26 cellular contexts compared by ENCODE assay signal in the genomic region with DNA sequence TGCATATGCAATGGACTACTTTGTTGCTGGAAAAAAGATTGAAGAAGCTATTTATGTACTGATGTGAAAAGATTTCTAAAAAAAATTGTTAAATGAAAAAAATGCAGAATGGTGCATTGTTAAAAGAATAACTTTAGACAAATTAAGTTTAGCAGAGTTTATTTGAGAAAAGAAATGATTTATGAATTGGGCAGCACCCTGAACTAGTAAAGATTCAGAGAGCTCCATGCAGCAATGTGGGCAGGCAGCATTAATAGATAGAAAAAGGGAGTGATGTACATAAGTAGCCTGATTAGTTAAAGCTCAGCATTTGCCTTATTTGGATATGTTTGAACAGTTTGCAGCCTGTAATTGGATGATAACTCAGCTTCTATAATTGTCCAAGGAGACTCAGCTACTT.
DNase-seq lines count a peak whose midpoint lies in the region; ATAC-seq and TF ChIP-seq lines count a peak whose summit lies in the region.
"Had no signal": no experiment of that assay in that cellular context is flagged by ENCODE, and none has a peak within 500 bp of the region (broad histone marks: within the 10 kb centered on the region; RNA-seq: fewer than 3 reads in every experiment).

No MANE protein-coding gene starts in this region.

- H3K27me3 Mint-ChIP-seq in neural crest cell (ENCODE audit: low read depth), result no peaks in the 10 kb centered on the region
- H3K27me3 Mint-ChIP-seq: B cell; CD4-positive, alpha-beta T cell had no signal

- no peaks in the 10 kb centered on the region for H3K79me2 ChIP-seq in GM23248 (ENCODE audit: insufficient read depth)

- CTCF ChIA-PET in HEK293 (lab: Yijun Ruan, JAX), result no interaction called here

- in situ Hi-C loops in GM23248 (cut with MboI), result no loop called here

- peak overlapping the region; percentile 27 for H3K4me3 Mint-ChIP-seq in neural crest cell
- H3K4me3 Mint-ChIP-seq: B cell; CD4-positive, alpha-beta T cell; CD8-positive, alpha-beta T cell had no signal

- H3K4me3 ChIP-seq in HEK293 (ENCODE audit: low read depth, low read length) (no peak overlapping the region), GM23248 (no peak overlapping the region)
- H3K4me3 ChIP-seq: A549; BLaER1 treated with 17β-estradiol and CSF1 and Interleukin-3, amounts not matched to agents 10 nM and 100 nM; GM12878 had no signal

- H3K36me3 Mint-ChIP-seq in neural crest cell (ENCODE audit: low read depth), result peaks cover 6% of the 10 kb centered on the region
- H3K36me3 Mint-ChIP-seq: CD8-positive, alpha-beta T cell had no signal

- H3K36me3 ChIP-seq in HEK293 (ENCODE audit: control insufficient read depth in 2 of 2, insufficient read depth in 1 of 2, low read length in 2 of 2) (no peaks in the 10 kb centered on the region), GM23248 (ENCODE audit: low read depth) (no peaks in the 10 kb centered on the region)
- H3K36me3 ChIP-seq: BLaER1 treated with 17β-estradiol and CSF1 and Interleukin-3, amounts not matched to agents 10 nM and 100 nM had no signal

- TF ChIP-seq CTCF in HEK293 (tag by site-specific recombination; IDR thresholded peaks at IDR 0.05), result no peak
- no peak for TF ChIP-seq CTCF in neural crest cell (conservative IDR thresholded peaks at IDR 0.05)

- peaks cover 3% of the 10 kb centered on the region for H3K9me3 Mint-ChIP-seq in neural crest cell
- H3K9me3 Mint-ChIP-seq: CD8-positive, alpha-beta T cell had no signal

- POLR2A ChIA-PET in HEK293 (lab: Yijun Ruan, JAX), result no interaction called here

- H3K4me1 ChIP-seq in HEK293 (ENCODE audit: control insufficient read depth, insufficient read depth, low read length), result no peaks in the 10 kb centered on the region
- H3K4me1 ChIP-seq in GM23248 (ENCODE audit: insufficient read depth), result no peaks in the 10 kb centered on the region
- H3K4me1 ChIP-seq: A549; BLaER1 treated with 17β-estradiol and CSF1 and Interleukin-3, amounts not matched to agents 10 nM and 100 nM; Caco-2 had no signal

- no peaks in the 10 kb centered on the region for H3K9me3 ChIP-seq in HEK293 (ENCODE audit: control insufficient read depth, insufficient read depth, low read depth, low read length)
- no peaks in the 10 kb centered on the region for H3K9me3 ChIP-seq in GM23248 (ENCODE audit: low read depth)
- H3K9me3 ChIP-seq: A549; BLaER1 treated with 17β-estradiol and CSF1 and Interleukin-3, amounts not matched to agents 10 nM and 100 nM; Caco-2 had no signal

- no peaks in the 10 kb centered on the region for H3K9me2 ChIP-seq in GM23248 (ENCODE audit: insufficient read depth)

- H4K20me1 ChIP-seq in GM23248 (ENCODE audit: insufficient read depth), result no peaks in the 10 kb centered on the region
- H4K20me1 ChIP-seq: BLaER1 treated with 17β-estradiol and CSF1 and Interleukin-3, amounts not matched to agents 10 nM and 100 nM had no signal

- H3K27ac ChIP-seq in HEK293 (ENCODE audit: extremely low read depth, low read depth, low read length) (no peak overlapping the region), GM23248 (no peak overlapping the region)
- H3K27ac ChIP-seq: 22Rv1; A549; BLaER1 treated with 17β-estradiol and CSF1 and Interleukin-3, amounts not matched to agents 10 nM and 100 nM; C4-2B had no signal

- no peak overlapping the region for H3K4me2 ChIP-seq in GM23248 (ENCODE audit: unreplicated experiment)
- H3K4me2 ChIP-seq: A549; BLaER1 treated with 17β-estradiol and CSF1 and Interleukin-3, amounts not matched to agents 10 nM and 100 nM had no signal

- H3K4me1 Mint-ChIP-seq in neural crest cell, result peaks cover 68% of the 10 kb centered on the region
- H3K4me1 Mint-ChIP-seq: B cell had no signal

- H2AFZ ChIP-seq in GM23248, result no peak overlapping the region

- no peak for ATAC-seq in HG03432 (IDR thresholded peaks at IDR 0.05; ENCODE audit: unreplicated experiment)
- ATAC-seq: A549; CD8-positive, alpha-beta T cell; GM12878 had no signal

- no peaks in the 10 kb centered on the region for H3K27me3 ChIP-seq in GM23248 (replicated peaks; ENCODE audit: insufficient read depth)
- H3K27me3 ChIP-seq: BLaER1 treated with 17β-estradiol and CSF1 and Interleukin-3, amounts not matched to agents 10 nM and 100 nM had no signal

- H3K27ac Mint-ChIP-seq in neural crest cell (ENCODE audit: unreplicated experiment), result no peak overlapping the region
- H3K27ac Mint-ChIP-seq: B cell; CD4-positive, alpha-beta T cell; CD8-positive, alpha-beta T cell had no signal

- DNase-seq in NCI-H82 (lab: John Stamatoyannopoulos, UW) (peak; percentile 7), NCI-H82 treated with DMSO at 0.1 percent for 48 hours (lab: John Stamatoyannopoulos, UW; ENCODE audit: unreplicated experiment) (no peak), neural crest cell (ENCODE audit: low read depth, low spot score) (no peak), superior temporal gyrus (ENCODE audit: extremely low spot score) (peak; percentile 58), GM23248 (no peak), NCI-H1930 (lab: John Stamatoyannopoulos, UW) (no peak)
- DNase-seq: AML-193; Caco-2; Calu3; CD4-positive, alpha-beta T cell; CD8-positive, alpha-beta T cell; DMS 273 treated with DMSO at 0.1 percent for 48 hours; DMS153; DMS53; DMS79; DND-41; EL; GDM1 had no signal

- H3K9ac ChIP-seq in GM23248, result no peak overlapping the region
- H3K9ac ChIP-seq: BLaER1 treated with 17β-estradiol and CSF1 and Interleukin-3, amounts not matched to agents 10 nM and 100 nM had no signal

- H3F3A ChIP-seq in GM23248 (ENCODE audit: insufficient read depth), result no peaks in the 10 kb centered on the region

TF ChIP-seq in HEK293, 187 proteins besides CTCF, POLR2A, EP300 and RAD21:
- TF ChIP-seq ZNF777 (tag by site-specific recombination; IDR thresholded peaks at IDR 0.05; ENCODE audit: borderline replicate concordance) (no peak), ZNF768 (tag by site-specific recombination; IDR thresholded peaks at IDR 0.05) (no peak), ZNF549 (tag by site-specific recombination; IDR thresholded peaks at IDR 0.05) (peak; percentile 91), KLF16 (tag by site-specific recombination; IDR thresholded peaks at IDR 0.05) (no peak), ZBTB17 (tag by site-specific recombination; IDR thresholded peaks at IDR 0.05) (no peak)
- TF ChIP-seq, protein P1, sequence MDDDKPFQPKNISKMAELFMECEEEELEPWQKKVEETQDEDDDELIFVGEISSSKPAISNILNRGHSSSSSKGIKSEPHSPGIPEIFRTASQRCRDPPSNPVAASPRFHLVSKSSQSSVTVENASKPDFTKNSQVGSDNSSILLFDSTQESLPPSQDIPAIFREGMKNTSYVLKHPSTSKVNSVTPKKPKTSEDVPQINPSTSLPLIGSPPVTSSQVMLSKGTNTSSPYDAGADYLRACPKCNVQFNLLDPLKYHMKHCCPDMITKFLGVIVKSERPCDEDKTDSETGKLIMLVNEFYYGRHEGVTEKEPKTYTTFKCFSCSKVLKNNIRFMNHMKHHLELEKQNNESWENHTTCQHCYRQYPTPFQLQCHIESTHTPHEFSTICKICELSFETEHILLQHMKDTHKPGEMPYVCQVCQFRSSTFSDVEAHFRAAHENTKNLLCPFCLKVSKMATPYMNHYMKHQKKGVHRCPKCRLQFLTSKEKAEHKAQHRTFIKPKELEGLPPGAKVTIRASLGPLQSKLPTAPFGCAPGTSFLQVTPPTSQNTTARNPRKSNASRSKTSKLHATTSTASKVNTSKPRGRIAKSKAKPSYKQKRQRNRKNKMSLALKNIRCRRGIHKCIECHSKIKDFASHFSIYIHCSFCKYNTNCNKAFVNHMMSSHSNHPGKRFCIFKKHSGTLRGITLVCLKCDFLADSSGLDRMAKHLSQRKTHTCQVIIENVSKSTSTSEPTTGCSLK (tag by site-specific recombination; IDR thresholded peaks at IDR 0.05), result no peak
- TF ChIP-seq, protein P2, sequence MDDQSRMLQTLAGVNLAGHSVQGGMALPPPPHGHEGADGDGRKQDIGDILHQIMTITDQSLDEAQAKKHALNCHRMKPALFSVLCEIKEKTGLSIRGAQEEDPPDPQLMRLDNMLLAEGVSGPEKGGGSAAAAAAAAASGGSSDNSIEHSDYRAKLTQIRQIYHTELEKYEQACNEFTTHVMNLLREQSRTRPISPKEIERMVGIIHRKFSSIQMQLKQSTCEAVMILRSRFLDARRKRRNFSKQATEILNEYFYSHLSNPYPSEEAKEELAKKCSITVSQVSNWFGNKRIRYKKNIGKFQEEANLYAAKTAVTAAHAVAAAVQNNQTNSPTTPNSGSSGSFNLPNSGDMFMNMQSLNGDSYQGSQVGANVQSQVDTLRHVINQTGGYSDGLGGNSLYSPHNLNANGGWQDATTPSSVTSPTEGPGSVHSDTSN (CRISPR knock-in tag; IDR thresholded peaks at IDR 0.05), result no peak

Comparison
In these comparisons a context has a peak if more than half of its experiments do, and no peak if none do; other contexts are left out.
1. DNase-seq: peak in NCI-H82 (single experiment) and superior temporal gyrus (single experiment); none in NCI-H82 treated with DMSO at 0.1 percent for 48 hours (single experiment), neural crest cell (single experiment), GM23248 (single experiment) and NCI-H1930 (0 of 2).